Comparison of ENCODE assay signal across 28 cellular contexts in genomic region chr4:132565542-132565941, GRCh38.
"Had no signal": no experiment of that assay in that cellular context is flagged by ENCODE, and none has a peak within 500 bp of the region (broad histone marks: within the 10 kb centered on the region; RNA-seq: fewer than 3 reads in every experiment).

No MANE protein-coding gene starts in this region.

- H3K27me3 ChIP-seq: brain microvascular endothelial cell, esophagus muscularis mucosa, gastroesophageal sphincter had no signal

- H3K36me3 ChIP-seq: brain microvascular endothelial cell, esophagus muscularis mucosa, gastroesophageal sphincter had no signal

- H3K27ac Mint-ChIP-seq: activated CD4-positive, alpha-beta memory T cell treated with anti-CD3 and anti-CD28 coated beads, Interleukin-2, amount 10 ng/mL, durations not matched to agents 7 days and 5 days; activated CD4-positive, alpha-beta T cell treated with anti-CD3 and anti-CD28 coated beads for 36 hours; activated CD4-positive, alpha-beta T cell treated with anti-CD3 and anti-CD28 coated beads, Interleukin-2, amount 10 ng/mL, durations not matched to agents 7 days and 5 days; activated naive CD8-positive, alpha-beta T cell; activated T-cell treated with anti-CD3 and anti-CD28 coated beads, Interleukin-2, amount 50 U/mL, for 24 hours; activated T-cell treated with anti-CD3 and anti-CD28 coated beads, Interleukin-2, amount 50 U/mL, for 72 hours; effector memory CD8-positive, alpha-beta T cell; T-cell; T-helper 17 cell had no signal

- H3K4me1 Mint-ChIP-seq: activated CD4-positive, alpha-beta memory T cell treated with anti-CD3 and anti-CD28 coated beads, Interleukin-2, amount 10 ng/mL, durations not matched to agents 7 days and 5 days; activated CD4-positive, alpha-beta T cell treated with anti-CD3 and anti-CD28 coated beads for 36 hours; activated CD4-positive, alpha-beta T cell treated with anti-CD3 and anti-CD28 coated beads, Interleukin-2, amount 10 ng/mL, durations not matched to agents 7 days and 5 days; T-cell; T-helper 17 cell had no signal

- H3K4me3 Mint-ChIP-seq: activated CD4-positive, alpha-beta memory T cell treated with anti-CD3 and anti-CD28 coated beads, Interleukin-2, amount 10 ng/mL, durations not matched to agents 7 days and 5 days; activated CD4-positive, alpha-beta T cell treated with anti-CD3 and anti-CD28 coated beads for 36 hours; activated CD4-positive, alpha-beta T cell treated with anti-CD3 and anti-CD28 coated beads, Interleukin-2, amount 10 ng/mL, durations not matched to agents 7 days and 5 days; activated naive CD8-positive, alpha-beta T cell; activated T-cell treated with anti-CD3 and anti-CD28 coated beads, Interleukin-2, amount 50 U/mL, for 24 hours; activated T-cell treated with anti-CD3 and anti-CD28 coated beads, Interleukin-2, amount 50 U/mL, for 72 hours; effector memory CD8-positive, alpha-beta T cell; T-cell; T-helper 17 cell had no signal

- H3K9me3 ChIP-seq: esophagus muscularis mucosa, gastroesophageal sphincter had no signal

- H3K4me3 ChIP-seq: esophagus muscularis mucosa, gastroesophageal sphincter had no signal

- DNase-seq: activated CD4-positive, alpha-beta memory T cell treated with anti-CD3 and anti-CD28 coated beads, Interleukin-2, amount 10 ng/mL, durations not matched to agents 7 days and 5 days; activated CD4-positive, alpha-beta T cell treated with anti-CD3 and anti-CD28 coated beads for 36 hours; activated CD4-positive, alpha-beta T cell treated with anti-CD3 and anti-CD28 coated beads, Interleukin-2, amount 10 ng/mL, durations not matched to agents 7 days and 5 days; activated CD4-positive, alpha-beta T cell treated with anti-CD3 and anti-CD28 coated beads, Interleukin-2, amount 50 U/mL, for 4 hours; activated CD4-positive, CD25-positive, alpha-beta regulatory T cell; activated CD4-positive, CD25-positive, alpha-beta regulatory T cell treated with anti-CD3 and anti-CD28 coated beads, Interleukin-2, amount 50 U/mL, for 72 hours; activated CD8-positive, alpha-beta memory T cell treated with anti-CD3 and anti-CD28 coated beads, Interleukin-2, amount 50 U/mL, for 48 hours; activated gamma-delta T cell; activated naive CD4-positive, alpha-beta T cell treated with anti-CD3 and anti-CD28 coated beads, Interleukin-2, amount 50 U/mL, for 16 hours; activated naive CD4-positive, alpha-beta T cell treated with Interleukin-2 at 50 U/mL for 16 hours; activated T-cell treated with anti-CD3 and anti-CD28 coated beads for 4 hours; activated T-cell treated with anti-CD3 and anti-CD28 coated beads, Interleukin-2, amount 50 U/mL, for 24 hours; activated T-cell treated with anti-CD3 and anti-CD28 coated beads, Interleukin-2, amount 50 U/mL, for 72 hours; amniotic stem cell; anterior cingulate cortex; brain microvascular endothelial cell; cortex of kidney; dermis blood vessel endothelial cell; effector CD4-positive, alpha-beta T cell; effector memory CD8-positive, alpha-beta T cell; erythroblast; foreskin melanocyte; SW 1271; T-cell; T-helper 17 cell had no signal

- H3K4me1 ChIP-seq: esophagus muscularis mucosa, gastroesophageal sphincter had no signal

- H3K36me3 Mint-ChIP-seq: activated naive CD8-positive, alpha-beta T cell; T-cell had no signal

- H3K27me3 Mint-ChIP-seq: activated CD4-positive, alpha-beta memory T cell treated with anti-CD3 and anti-CD28 coated beads, Interleukin-2, amount 10 ng/mL, durations not matched to agents 7 days and 5 days; activated CD4-positive, alpha-beta T cell treated with anti-CD3 and anti-CD28 coated beads for 36 hours; activated CD4-positive, alpha-beta T cell treated with anti-CD3 and anti-CD28 coated beads, Interleukin-2, amount 10 ng/mL, durations not matched to agents 7 days and 5 days; activated naive CD8-positive, alpha-beta T cell; activated T-cell treated with anti-CD3 and anti-CD28 coated beads, Interleukin-2, amount 50 U/mL, for 24 hours; effector memory CD8-positive, alpha-beta T cell; T-cell; T-helper 17 cell had no signal

- H3K27ac ChIP-seq: brain microvascular endothelial cell, esophagus muscularis mucosa, gastroesophageal sphincter had no signal

- H3K9me3 Mint-ChIP-seq: activated CD4-positive, alpha-beta T cell treated with anti-CD3 and anti-CD28 coated beads, Interleukin-2, amount 10 ng/mL, durations not matched to agents 7 days and 5 days had no signal

- ATAC-seq: activated CD4-positive, alpha-beta T cell treated with anti-CD3 and anti-CD28 coated beads for 36 hours; activated T-cell treated with anti-CD3 and anti-CD28 coated beads, Interleukin-2, amount 50 U/mL, for 72 hours; effector memory CD8-positive, alpha-beta T cell; T-cell; T-helper 17 cell had no signal
